In the genomic region with DNA sequence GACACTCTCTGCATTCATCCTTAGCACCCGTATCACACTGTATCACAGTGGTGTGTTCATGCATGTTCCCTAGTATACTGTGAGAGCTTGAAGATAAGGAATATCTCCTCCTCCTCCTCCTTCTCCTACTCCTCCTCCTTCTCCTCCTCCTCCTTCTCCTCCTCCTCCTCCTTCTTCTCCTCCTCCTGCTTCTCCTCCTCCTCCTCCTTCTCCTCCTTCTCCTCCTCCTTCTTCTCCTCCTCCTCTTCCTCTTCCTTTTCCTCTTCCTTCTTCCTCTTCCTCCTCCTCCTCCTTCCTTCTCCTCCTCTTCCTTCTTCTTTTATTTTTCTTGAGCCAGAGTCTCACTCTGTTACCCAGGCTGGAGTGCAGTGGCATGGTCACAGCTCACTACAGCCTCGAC, we compare ENCODE assay signal across 14 cellular contexts. TPM values are rescaled to one million over a fixed set of nuclear protein-coding genes. Genes with fewer than 3 reads are reported as not detected.
DNase-seq lines count a peak whose midpoint lies in the region; ATAC-seq, FAIRE-seq and TF ChIP-seq lines count a peak whose summit lies in the region.
"Had no signal": no experiment of that assay in that cellular context is flagged by ENCODE, and none has a peak within 500 bp of the region (broad histone marks: within the 10 kb centered on the region; RNA-seq: fewer than 3 reads in every experiment).

No MANE protein-coding gene starts in this region.

- H3K4me3 ChIP-seq in HEK293 (ENCODE audit: low read depth, low read length) (no peak overlapping the region), H1 (ENCODE audit: extremely low read depth in 1 of 4, insufficient read depth in 2 of 4, low read depth in 3 of 4, low read length in 4 of 4) (no peak overlapping the region), trophoblast cell (ENCODE audit: low read depth, low read length) (no peak overlapping the region), MM.1S (ENCODE audit: low read length) (no peak overlapping the region)
- H3K4me3 ChIP-seq: A549, GM23248 had no signal

- CTCF ChIA-PET in HEK293 (lab: Yijun Ruan, JAX) (interaction anchor here (1.2 kb wide), 1 partner anchor 44 kb away, joined by 4 read pairs; no protein-coding TSS in a partner anchor), H1 (lab: Charles Lee; ENCODE audit: partially characterized antibody) (interaction anchor here (0.6 to 1.2 kb wide), 2 partner anchors 43 to 595 kb away, joined by 3 to 6 read pairs; no protein-coding TSS in a partner anchor)

- H2BK20ac ChIP-seq in H1 (ENCODE audit: low read length): no peak overlapping the region; the same call in 1 of the 2 replicates

- no peak for TF ChIP-seq POLR2A in H1 (IDR thresholded peaks at IDR 0.05; ENCODE audit: control extremely low read depth in 1 of 2, low read depth in 2 of 2, low read length in 2 of 2)

- H3K9ac ChIP-seq in H1 (replicated peaks in 1 of 4; ENCODE audit: extremely low read depth in 1 of 4, low read depth in 3 of 4, low read length in 3 of 4) (no peak overlapping the region), trophoblast cell (ENCODE audit: low read length) (no peak overlapping the region), MM.1S (ENCODE audit: low read length) (no peak overlapping the region)
- H3K9ac ChIP-seq: GM23248 had no signal

- H4K12ac ChIP-seq in trophoblast cell (ENCODE audit: low read depth, low read length): no peak overlapping the region

- H3K27me3 ChIP-seq in H1 (replicated peaks in 1 of 4; ENCODE audit: control insufficient read depth in 3 of 4, extremely low read depth in 1 of 4, insufficient read depth in 3 of 4, low read length in 3 of 4) (no peaks in the 10 kb centered on the region), trophoblast cell (ENCODE audit: insufficient read depth, low read length) (no peaks in the 10 kb centered on the region), MM.1S (replicated peaks; ENCODE audit: insufficient read depth, low read length) (no peaks in the 10 kb centered on the region)
- H3K27me3 ChIP-seq: BE2C had no signal

- no peak overlapping the region for H2AFZ ChIP-seq in H1 (ENCODE audit: low read length)
- H2AFZ ChIP-seq in trophoblast cell (ENCODE audit: insufficient read depth, low read length, poor library complexity): no peak overlapping the region
- no peak overlapping the region for H2AFZ ChIP-seq in MM.1S (ENCODE audit: low read length)
- H2AFZ ChIP-seq: GM23248 had no signal

- H3K23ac ChIP-seq in H1 (ENCODE audit: insufficient read length) (no peak overlapping the region), trophoblast cell (ENCODE audit: low read length) (no peak overlapping the region)

- POLR2A ChIA-PET in HEK293 (lab: Yijun Ruan, JAX) (no interaction called here), H1 (lab: Charles Lee; ENCODE audit: partially characterized antibody) (interaction anchor here (1.0 kb wide), 1 partner anchor 10 kb away, joined by 3 read pairs; no protein-coding TSS in a partner anchor)

- H4K20me1 ChIP-seq in H1 (replicated peaks in 1 of 2; ENCODE audit: control insufficient read depth in 1 of 2, insufficient read depth in 2 of 2, low read length in 2 of 2) (no peaks in the 10 kb centered on the region), MM.1S (ENCODE audit: insufficient read depth, low read length) (no peaks in the 10 kb centered on the region)

- ATAC-seq in HG02973 (IDR thresholded peaks at IDR 0.05; ENCODE audit: unreplicated experiment): no peak
- no peak for ATAC-seq in HG03571 (IDR thresholded peaks at IDR 0.05; ENCODE audit: unreplicated experiment)

- H4K8ac ChIP-seq in H1 (ENCODE audit: extremely low read depth, insufficient read depth, low read length) (no peak overlapping the region), trophoblast cell (ENCODE audit: low read depth, low read length) (no peak overlapping the region)

- H2AK5ac ChIP-seq in H1 (ENCODE audit: low read depth, low read length): no peak overlapping the region
- H2AK5ac ChIP-seq in trophoblast cell (ENCODE audit: low read length): no peak overlapping the region

- H2BK120ac ChIP-seq in H1 (replicated peaks; ENCODE audit: low read depth, low read length): no peak overlapping the region
- no peak overlapping the region for H2BK120ac ChIP-seq in trophoblast cell (ENCODE audit: insufficient read depth, low read length, poor library complexity)

- H2BK15ac ChIP-seq in H1 (ENCODE audit: low read length): no peak overlapping the region

- H3K56ac ChIP-seq in H1 (replicated peaks; ENCODE audit: insufficient read length, low read depth, low read length): no peak overlapping the region

- H3K9me3 ChIP-seq in HEK293 (ENCODE audit: control insufficient read depth, insufficient read depth, low read depth, low read length) (no peaks in the 10 kb centered on the region), H1 (ENCODE audit: insufficient read depth in 2 of 2, low read depth in 1 of 2, low read length in 1 of 2) (no peaks in the 10 kb centered on the region), trophoblast cell (ENCODE audit: insufficient read depth, low read depth, low read length) (no peaks in the 10 kb centered on the region), MM.1S (replicated peaks; ENCODE audit: insufficient read depth, low read length) (no peaks in the 10 kb centered on the region)
- H3K9me3 ChIP-seq: A549, BE2C had no signal

- H2BK12ac ChIP-seq in H1 (ENCODE audit: low read depth, low read length) (0 out of 2 replicates have a peak overlapping the region, but pooled peaks have one; percentile 22), trophoblast cell (ENCODE audit: low read length) (no peak overlapping the region)

- H3K9me2 ChIP-seq in MM.1S (replicated peaks; ENCODE audit: insufficient read depth, low read length): no peaks in the 10 kb centered on the region

- no peak for TF ChIP-seq EP300 in H1 (IDR thresholded peaks at IDR 0.05; ENCODE audit: borderline replicate concordance in 1 of 2, low read depth in 2 of 2, low read length in 2 of 2)

- H3K36me3 ChIP-seq in HEK293 (ENCODE audit: control insufficient read depth in 2 of 2, insufficient read depth in 1 of 2, low read length in 2 of 2) (no peaks in the 10 kb centered on the region), H1 (ENCODE audit: control insufficient read depth in 2 of 4, insufficient read depth in 4 of 4, low read length in 3 of 4) (no peaks in the 10 kb centered on the region), trophoblast cell (ENCODE audit: control insufficient read depth in 1 of 2, insufficient read depth in 2 of 2, low read length in 2 of 2) (no peaks in the 10 kb centered on the region), MM.1S (replicated peaks; ENCODE audit: insufficient read depth, low read length) (no peaks in the 10 kb centered on the region)
- H3K36me3 ChIP-seq: BE2C had no signal

- H3K18ac ChIP-seq in H1 (ENCODE audit: extremely low read depth, low read length) (no peak overlapping the region), trophoblast cell (ENCODE audit: low read length) (no peak overlapping the region)

- TF ChIP-seq RAD21 in H1 (IDR thresholded peaks at IDR 0.05 in 1 of 2, conservative IDR thresholded peaks at IDR 0.05 in 1 of 2; ENCODE audit: low read depth in 2 of 2, low read length in 2 of 2): no peak

- H2BK5ac ChIP-seq in H1 (ENCODE audit: low read depth, low read length) (no peak overlapping the region), trophoblast cell (ENCODE audit: low read depth, low read length, poor library complexity) (no peak overlapping the region)

- no peak overlapping the region for H4K5ac ChIP-seq in H1 (ENCODE audit: insufficient read length, low read depth, low read length)

- no peaks in the 10 kb centered on the region for H3K79me1 ChIP-seq in H1 (ENCODE audit: low read depth, low read length)
- peaks cover 5% of the 10 kb centered on the region for H3K79me1 ChIP-seq in trophoblast cell (ENCODE audit: low read length)

- no peak for FAIRE-seq in H1 (lab: Jason Lieb, UNC)

- no peaks in the 10 kb centered on the region for H3K4me1 ChIP-seq in HEK293 (ENCODE audit: control insufficient read depth, insufficient read depth, low read length)
- peaks cover 0 to 2% (median 0%) of the 10 kb centered on the region in 4 experiments; a peak in 2 of 7 replicates for H3K4me1 ChIP-seq in H1 (replicated peaks in 1 of 4; ENCODE audit: control insufficient read depth in 3 of 4, insufficient read depth in 4 of 4, low read length in 3 of 4)
- H3K4me1 ChIP-seq in trophoblast cell (ENCODE audit: control insufficient read depth in 1 of 2, insufficient read depth in 2 of 2, low read length in 2 of 2): peaks cover 15 to 17% of the 10 kb centered on the region in 2 experiments
- no peaks in the 10 kb centered on the region for H3K4me1 ChIP-seq in MM.1S (ENCODE audit: low read length)
- H3K4me1 ChIP-seq: A549, BE2C had no signal

- H3K4ac ChIP-seq in H1 (replicated peaks; ENCODE audit: insufficient read length, low read depth, low read length) (no peak overlapping the region), trophoblast cell (ENCODE audit: low read depth, low read length) (no peak overlapping the region)

- DNase-seq in H1 (ENCODE audit: low read depth in 1 of 2, low spot score in 2 of 2): no peak
- DNase-seq in trophoblast cell: no peak
- DNase-seq in MM.1S: no peak
- DNase-seq: BE2C; CD8-positive, alpha-beta memory T cell; DMS53; GM23248; H9 had no signal

- TF ChIP-seq CTCF in HEK293 (tag by site-specific recombination; IDR thresholded peaks at IDR 0.05) (no peak), H1 (IDR thresholded peaks at IDR 0.05; ENCODE audit: control extremely low read depth in 1 of 3, insufficient read depth in 1 of 3, low read depth in 1 of 3, low read length in 3 of 3) (no peak), MM.1S (IDR thresholded peaks at IDR 0.05; ENCODE audit: low read length) (no peak)

- H3K27ac ChIP-seq in HEK293 (ENCODE audit: extremely low read depth, low read depth, low read length): no peak overlapping the region
- H3K27ac ChIP-seq in H1 (ENCODE audit: low read depth, low read length): no peak overlapping the region
- H3K27ac ChIP-seq in trophoblast cell (ENCODE audit: low read depth, low read length): no peak overlapping the region
- H3K27ac ChIP-seq in MM.1S (ENCODE audit: low read length): no peak overlapping the region
- H3K27ac ChIP-seq: A549, GM23248 had no signal

- H3K14ac ChIP-seq in H1 (ENCODE audit: insufficient read length) (no peak overlapping the region), trophoblast cell (ENCODE audit: low read length) (no peak overlapping the region)

- no peak overlapping the region for H3K4me2 ChIP-seq in H1 (ENCODE audit: insufficient read depth in 1 of 2, low read depth in 2 of 2, low read length in 2 of 2)
- no peak overlapping the region for H3K4me2 ChIP-seq in trophoblast cell (ENCODE audit: low read length)
- no peak overlapping the region for H3K4me2 ChIP-seq in MM.1S (ENCODE audit: low read depth, low read length)
- H3K4me2 ChIP-seq: A549 had no signal

- H3K79me2 ChIP-seq in H1 (ENCODE audit: control insufficient read depth in 1 of 2, insufficient read depth in 2 of 2, low read length in 2 of 2) (no peaks in the 10 kb centered on the region), trophoblast cell (ENCODE audit: control insufficient read depth, insufficient read depth, low read length, poor library complexity) (peaks cover 2% of the 10 kb centered on the region), MM.1S (ENCODE audit: low read length) (no peaks in the 10 kb centered on the region)

- H4K91ac ChIP-seq in H1 (replicated peaks; ENCODE audit: insufficient read length, low read length) (no peak overlapping the region), trophoblast cell (ENCODE audit: low read depth, low read length) (peak overlapping the region; percentile 10)

- 75% methylated on average over 1 of the region's 2 CpGs; no CpG with 5 or more reads in 1 of the 2 experiments for WGBS in H1 (ENCODE audit: extremely low coverage in 1 of 2, insufficient coverage in 1 of 2, insufficient read length in 1 of 2, insufficient replicate concordance in 2 of 2, low coverage in 1 of 2, low lambda C conversion rate in 2 of 2, missing lambda C conversion rate in 1 of 2), 2 experiments
- WGBS in trophoblast cell (ENCODE audit: extremely low coverage, insufficient coverage, insufficient read length): no CpG with 5 or more reads among the region's 2 CpGs

- H3F3A ChIP-seq in MM.1S (ENCODE audit: insufficient read depth, low read length): no peaks in the 10 kb centered on the region

- H3K23me2 ChIP-seq in H1 (ENCODE audit: low read depth, low read length): no peaks in the 10 kb centered on the region; the same call in 1 of the 2 replicates

RNA-seq across cellular contexts. Expression of gene DAO, which starts 27.1 kb away (rescaled TPM):
- total RNA-seq in H1 (2021; fragmentation: NEBNext Ultra II Directional; extraction: Animal tissue kit (Norgen Biotek cat#: 25700)): not detected in 2 replicates
- not detected in 2 replicates for polyA plus RNA-seq in H1 (2011; rRNA removed)
- not detected for polyA plus RNA-seq in H1 (2011; cell fraction: cytosol; rRNA removed)
- polyA plus RNA-seq in H1 (2011; cell fraction: nucleus; rRNA removed): not detected
- polyA plus RNA-seq in H1 (2012, experiment 1 of 2): not detected in 4 replicates
- polyA plus RNA-seq in H1 (2012, experiment 2 of 2): not detected
- polyA plus RNA-seq in H1 (2013, experiment 1 of 2): not detected
- 0.04 TPM for polyA plus RNA-seq in H1 (2013, experiment 2 of 2)
- not detected in 2 replicates for polyA minus RNA-seq in H1 (2011; rRNA and poly(A)+ RNA removed)
- polyA minus RNA-seq in H1 (2011; cell fraction: cytosol; rRNA and poly(A)+ RNA removed): not detected
- polyA minus RNA-seq in H1 (2011; cell fraction: nucleus; rRNA and poly(A)+ RNA removed): not detected
- polyA plus RNA-seq in trophoblast cell (2013): 0.45 and 0.68 TPM in 2 replicates
- total RNA-seq: CD8-positive, alpha-beta memory T cell; Daoy; GM23248; H9 had no signal
- polyA plus RNA-seq: A549; AG04450; CD8-positive, alpha-beta memory T cell; GM23248 had no signal

RNA-seq across cellular contexts. Expression of gene SSH1, which starts 49.6 kb away (rescaled TPM):
- 17.0 and 17.9 TPM in 2 replicates for total RNA-seq in H1 (2021; fragmentation: NEBNext Ultra II Directional; extraction: Animal tissue kit (Norgen Biotek cat#: 25700))
- 5.3 and 8.0 TPM in 2 replicates for polyA plus RNA-seq in H1 (2011; rRNA removed)
- 6.3 TPM for polyA plus RNA-seq in H1 (2011; cell fraction: cytosol; rRNA removed)
- polyA plus RNA-seq in H1 (2011; cell fraction: nucleus; rRNA removed): 10.6 TPM
- polyA plus RNA-seq in H1 (2012, experiment 1 of 2): 5.9 to 8.2 TPM (median 7.4 TPM) in 4 replicates
- polyA plus RNA-seq in H1 (2012, experiment 2 of 2): 2.1 TPM
- polyA plus RNA-seq in H1 (2013, experiment 1 of 2): 7.6 TPM
- polyA plus RNA-seq in H1 (2013, experiment 2 of 2): 7.2 TPM
- polyA minus RNA-seq in H1 (2011; rRNA and poly(A)+ RNA removed): 13.0 and 14.6 TPM in 2 replicates
- 9.3 TPM for polyA minus RNA-seq in H1 (2011; cell fraction: cytosol; rRNA and poly(A)+ RNA removed)
- polyA minus RNA-seq in H1 (2011; cell fraction: nucleus; rRNA and poly(A)+ RNA removed): 11.7 TPM
- 28.2 and 30.2 TPM in 2 replicates for polyA plus RNA-seq in trophoblast cell (2013)
